Comparison of ENCODE assay signal across 10 cellular contexts in genomic region chr19:269241-269640, GRCh38. TPM values are rescaled to one million over a fixed set of nuclear protein-coding genes. Genes with fewer than 3 reads are reported as not detected.
"Had no signal": no experiment of that assay in that cellular context is flagged by ENCODE, and none has a peak within 500 bp of the region (broad histone marks: within the 10 kb centered on the region; RNA-seq: fewer than 3 reads in every experiment).

No MANE protein-coding gene starts in this region.

- DNase-seq: H9, HCEC 1CT, HFFc6, Karpas-422, KBM-7 had no signal

- H3K9ac ChIP-seq: KMS-11 had no signal

- H3K4me3 Mint-ChIP-seq: GM23338, H9, HFFc6 had no signal

- ATAC-seq: GM23338, HepG2 had no signal

- H2AFZ ChIP-seq: GM23338 had no signal

- H3K27ac Mint-ChIP-seq: GM23338, H9, HFFc6, IgD-negative memory B cell had no signal

- H3K4me3 ChIP-seq: GM23338 had no signal

- H3K27ac ChIP-seq: HL-60, KMS-11 had no signal

- H3K9me3 Mint-ChIP-seq: H9, HFFc6, IgD-negative memory B cell had no signal

- H3K4me2 ChIP-seq: GM23338, KMS-11 had no signal

RNA-seq across cellular contexts. Expression of gene PLPP2, which starts 22.0 kb away (rescaled TPM):
- total RNA-seq: HepG2 had no signal
- polyA plus RNA-seq: HepG2 had no signal
